12 cellular contexts compared by ENCODE assay signal in the genomic region with DNA sequence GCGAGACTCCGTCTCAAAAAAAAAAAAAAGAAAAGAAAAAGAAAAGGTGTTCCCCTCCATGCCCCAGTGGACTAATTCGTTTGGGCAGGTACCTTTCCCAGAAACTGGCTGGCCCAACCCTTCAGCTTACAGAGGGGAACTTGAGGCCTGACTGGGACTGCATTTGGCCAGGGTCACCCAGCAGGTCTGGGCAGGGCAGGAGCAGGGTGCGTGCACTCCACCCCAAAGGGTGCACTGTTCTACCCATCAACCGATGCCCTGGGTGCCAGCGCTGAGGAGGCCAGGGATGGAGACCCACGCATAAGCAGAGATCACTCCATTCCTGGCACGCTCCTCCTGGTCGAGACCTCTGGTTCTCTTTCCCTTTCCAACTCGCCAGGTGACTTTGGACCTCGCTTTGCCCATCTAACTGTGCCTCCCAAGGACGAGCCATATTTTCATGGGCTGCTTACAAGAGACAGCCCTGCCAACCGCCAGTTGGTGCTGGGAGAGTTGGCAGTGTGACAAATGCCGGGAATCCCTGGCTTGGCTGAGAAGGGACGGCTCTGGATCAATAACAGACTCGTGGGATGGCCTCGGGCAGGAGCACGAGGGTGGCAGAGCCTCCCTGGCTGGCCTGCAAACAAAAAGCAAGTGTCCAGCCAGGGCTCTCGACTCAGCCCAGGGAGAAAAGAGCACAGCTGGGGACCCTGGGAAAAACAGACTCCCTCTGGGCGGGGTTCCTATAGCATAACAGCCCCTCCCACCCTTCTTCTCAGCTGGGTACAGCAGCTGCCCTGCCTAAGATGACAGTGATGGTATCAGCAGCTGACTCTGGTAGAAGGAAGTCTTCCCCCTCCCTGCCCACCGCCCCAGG. TPM values are rescaled to one million over a fixed set of nuclear protein-coding genes. Genes with fewer than 3 reads are reported as not detected.
DNase-seq lines count a peak whose midpoint lies in the region; ATAC-seq, FAIRE-seq and TF ChIP-seq lines count a peak whose summit lies in the region.
"Had no signal": no experiment of that assay in that cellular context is flagged by ENCODE, and none has a peak within 500 bp of the region (broad histone marks: within the 10 kb centered on the region; RNA-seq: fewer than 3 reads in every experiment).

No MANE protein-coding gene starts in this region.

- H4K91ac ChIP-seq in mesenchymal stem cell (ENCODE audit: low read length): peak overlapping the region; percentile 78

- FAIRE-seq in astrocyte (lab: Jason Lieb, UNC): no peak

- H2AFZ ChIP-seq in astrocyte (ENCODE audit: low read depth, low read length) (peak overlapping the region; percentile 10), mesenchymal stem cell (ENCODE audit: low read depth, low read length) (no peak overlapping the region)

- H3K27me3 ChIP-seq in astrocyte (ENCODE audit: insufficient read depth, low read length) (no peaks in the 10 kb centered on the region), mesenchymal stem cell (ENCODE audit: control insufficient read depth in 1 of 2, insufficient read depth in 1 of 2, low read length in 2 of 2) (no peaks in the 10 kb centered on the region)
- H3K27me3 ChIP-seq: BLaER1 treated with 17β-estradiol and CSF1 and Interleukin-3, amounts not matched to agents 10 nM and 100 nM had no signal

- H3K9ac ChIP-seq in astrocyte (ENCODE audit: low read length): no peak overlapping the region
- no peak overlapping the region for H3K9ac ChIP-seq in mesenchymal stem cell (ENCODE audit: low read length)

- peaks cover 5% of the 10 kb centered on the region for H3K4me1 ChIP-seq in astrocyte (ENCODE audit: insufficient read depth, low read length)
- peaks cover 22% of the 10 kb centered on the region for H3K4me1 ChIP-seq in mesenchymal stem cell (ENCODE audit: control insufficient read depth, insufficient read depth, low read depth, low read length)

- H4K8ac ChIP-seq in mesenchymal stem cell (ENCODE audit: low read length): peak overlapping the region; percentile 57

- no peak overlapping the region for H3K23ac ChIP-seq in mesenchymal stem cell (ENCODE audit: low read length in 2 of 2)

- H2BK120ac ChIP-seq in mesenchymal stem cell (ENCODE audit: low read depth, low read length): no peak overlapping the region

- H3K9me3 Mint-ChIP-seq in astrocyte (ENCODE audit: unreplicated experiment): no peaks in the 10 kb centered on the region
- H3K9me3 Mint-ChIP-seq: mesothelial cell of epicardium had no signal

- no peak for TF ChIP-seq CTCF in astrocyte (IDR thresholded peaks at IDR 0.05; ENCODE audit: insufficient read depth, low read depth, low read length)

- peak overlapping the region in 1 of 2 experiments; percentile 39 for H3K4ac ChIP-seq in mesenchymal stem cell (ENCODE audit: low read depth in 1 of 2, low read length in 2 of 2)

- no peaks in the 10 kb centered on the region for H3K36me3 Mint-ChIP-seq in astrocyte (ENCODE audit: low read depth, unreplicated experiment)
- H3K36me3 Mint-ChIP-seq: mesothelial cell of epicardium had no signal

- H3K36me3 ChIP-seq in astrocyte (ENCODE audit: insufficient read depth, low read length) (no peaks in the 10 kb centered on the region), mesenchymal stem cell (ENCODE audit: control insufficient read depth in 1 of 2, insufficient read depth in 2 of 2, low read depth in 1 of 2, low read length in 2 of 2) (no peaks in the 10 kb centered on the region)
- H3K36me3 ChIP-seq: BLaER1 treated with 17β-estradiol and CSF1 and Interleukin-3, amounts not matched to agents 10 nM and 100 nM had no signal

- H3K4me3 Mint-ChIP-seq in astrocyte (ENCODE audit: unreplicated experiment): no peak overlapping the region
- H3K4me3 Mint-ChIP-seq: mesothelial cell of epicardium had no signal

- peaks cover 10% of the 10 kb centered on the region for H3K4me1 Mint-ChIP-seq in astrocyte (ENCODE audit: low read depth, unreplicated experiment)

- H3K9me3 ChIP-seq in astrocyte (ENCODE audit: insufficient read depth, low read depth, low read length) (no peaks in the 10 kb centered on the region), mesenchymal stem cell (ENCODE audit: control insufficient read depth, low read length) (no peaks in the 10 kb centered on the region)

- H4K20me1 ChIP-seq in astrocyte (ENCODE audit: insufficient read depth, low read length): no peaks in the 10 kb centered on the region
- H4K20me1 ChIP-seq: BLaER1 treated with 17β-estradiol and CSF1 and Interleukin-3, amounts not matched to agents 10 nM and 100 nM had no signal

- no peaks in the 10 kb centered on the region for H3K27me3 Mint-ChIP-seq in astrocyte (ENCODE audit: low read depth, unreplicated experiment)

- H2BK15ac ChIP-seq in mesenchymal stem cell (ENCODE audit: low read depth, poor library complexity, severe bottlenecking): no peak overlapping the region

- peak overlapping the region in 1 of 2 experiments; percentile 22 for H3K18ac ChIP-seq in mesenchymal stem cell (ENCODE audit: low read depth in 1 of 2, low read length in 2 of 2)

- DNase-seq in Ammon's horn (ENCODE audit: low spot score) (peak; percentile 78), NCI-H2081 treated with DMSO at 0.1 percent for 48 hours (lab: John Stamatoyannopoulos, UW) (peak; percentile 47), astrocyte (ENCODE audit: low read depth) (no peak), mesenchymal stem cell (no peak), SW480 (ENCODE audit: low spot score) (no peak)
- DNase-seq: activated CD4-positive, alpha-beta T cell treated with anti-CD3 and anti-CD28 coated beads for 1 hour; dermis blood vessel endothelial cell had no signal

- H3K79me2 ChIP-seq in astrocyte (ENCODE audit: insufficient read depth, low read length): no peaks in the 10 kb centered on the region

- no peak overlapping the region for H3K14ac ChIP-seq in mesenchymal stem cell (ENCODE audit: low read length in 2 of 2)

- WGBS in mesenchymal stem cell: 89% methylated on average over 19 of the region's 21 CpGs

- ATAC-seq in HG02870 (IDR thresholded peaks at IDR 0.05; ENCODE audit: unreplicated experiment) (no peak), GM21825 (IDR thresholded peaks at IDR 0.05; ENCODE audit: unreplicated experiment) (no peak), HG03432 (IDR thresholded peaks at IDR 0.05; ENCODE audit: unreplicated experiment) (no peak)

- no peak overlapping the region for H2BK5ac ChIP-seq in mesenchymal stem cell (ENCODE audit: low read depth, low read length, poor library complexity, severe bottlenecking)

- H3K27ac Mint-ChIP-seq in astrocyte (ENCODE audit: unreplicated experiment): peak overlapping the region; percentile 66
- H3K27ac Mint-ChIP-seq: mesothelial cell of epicardium had no signal

- no peak overlapping the region for H3K4me3 ChIP-seq in astrocyte (ENCODE audit: insufficient read depth, low read depth, low read length)
- peak overlapping the region in 1 of 2 experiments; percentile 12 for H3K4me3 ChIP-seq in mesenchymal stem cell (ENCODE audit: insufficient read depth in 1 of 2, low read depth in 1 of 2, low read length in 2 of 2)
- H3K4me3 ChIP-seq: BLaER1 treated with 17β-estradiol and CSF1 and Interleukin-3, amounts not matched to agents 10 nM and 100 nM had no signal

- peak overlapping the region; percentile 32 to 83 for H2BK12ac ChIP-seq in mesenchymal stem cell (ENCODE audit: low read length in 2 of 2)

- H3K4me2 ChIP-seq in astrocyte (ENCODE audit: low read length): no peak overlapping the region
- no peak overlapping the region for H3K4me2 ChIP-seq in mesenchymal stem cell (ENCODE audit: low read length, poor library complexity, severe bottlenecking)

- no peak overlapping the region for H2AK5ac ChIP-seq in mesenchymal stem cell (ENCODE audit: low read length, severe bottlenecking)

- H3K27ac ChIP-seq in astrocyte (ENCODE audit: low read depth, low read length) (no peak overlapping the region), mesenchymal stem cell (ENCODE audit: low read length, poor library complexity, severe bottlenecking) (no peak overlapping the region)
- H3K27ac ChIP-seq: BLaER1 treated with 17β-estradiol and CSF1 and Interleukin-3, amounts not matched to agents 10 nM and 100 nM had no signal

- H3K79me1 ChIP-seq in mesenchymal stem cell (replicated peaks; ENCODE audit: low read length, poor library complexity, severe bottlenecking): no peaks in the 10 kb centered on the region

RNA-seq across cellular contexts. Expression of a gene that starts 7.9 kb away (rescaled TPM):
- total RNA-seq in astrocyte: 933 and 1,069 TPM in 2 replicates
- 794 TPM for polyA plus RNA-seq in mesenchymal stem cell (2013, experiment 1 of 2)
- 815 TPM for polyA plus RNA-seq in mesenchymal stem cell (2013, experiment 2 of 2)

RNA-seq across cellular contexts. Expression of a gene that starts 48.5 kb away (rescaled TPM):
- 344 and 351 TPM in 2 replicates for total RNA-seq in astrocyte
- polyA plus RNA-seq in mesenchymal stem cell (2013, experiment 1 of 2): 106 TPM
- 107 TPM for polyA plus RNA-seq in mesenchymal stem cell (2013, experiment 2 of 2)

Comparison
In these comparisons a context has a peak if more than half of its experiments do, and no peak if none do; other contexts are left out.
1. DNase-seq: peak in Ammon's horn (single experiment) and NCI-H2081 treated with DMSO at 0.1 percent for 48 hours (single experiment); none in astrocyte (single experiment), mesenchymal stem cell (single experiment) and SW480 (single experiment).